In the genomic region with DNA sequence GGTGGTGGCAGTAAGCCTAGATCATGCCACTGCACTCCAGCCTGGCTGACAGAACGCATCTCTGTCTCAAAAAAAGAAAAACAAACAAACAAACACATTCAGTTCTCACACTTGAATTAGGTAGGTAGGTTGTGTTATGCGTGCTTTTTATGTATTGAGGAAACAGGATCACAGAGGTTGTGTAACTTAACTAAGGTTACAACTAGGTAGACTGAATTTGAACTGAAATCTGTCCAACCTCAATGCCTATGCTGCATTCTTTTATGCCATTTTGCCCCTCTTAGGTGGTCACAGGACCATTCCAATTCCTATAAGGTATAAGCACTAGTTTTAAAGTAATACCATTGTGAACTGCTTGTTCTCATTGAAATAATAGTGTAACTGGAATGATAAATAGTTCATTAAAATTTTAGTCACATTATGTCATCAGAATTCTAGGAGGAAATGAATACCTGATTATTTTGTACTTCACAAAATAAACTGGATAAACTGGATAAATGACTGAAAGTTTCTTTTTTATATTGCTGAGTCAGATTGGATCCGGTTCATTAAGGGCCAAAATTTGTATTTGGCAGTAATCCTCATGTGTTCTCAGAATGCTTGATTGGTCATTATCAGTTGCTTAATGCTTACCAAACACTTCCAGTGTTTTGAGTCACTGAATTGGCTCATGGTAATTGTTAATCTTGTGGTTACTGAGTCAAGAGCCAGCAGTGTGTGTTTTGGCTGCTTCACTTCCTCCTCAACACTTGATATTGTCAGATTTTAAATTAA, we compare ENCODE assay signal across 8 cellular contexts. TPM values are rescaled to one million over a fixed set of nuclear protein-coding genes. Genes with fewer than 3 reads are reported as not detected.
DNase-seq lines count a peak whose midpoint lies in the region; ATAC-seq and TF ChIP-seq lines count a peak whose summit lies in the region.

No MANE protein-coding gene starts in this region.

- H3K27ac ChIP-seq in GM23338 (ENCODE audit: low read depth) = peak overlapping the region; percentile 27
- peak overlapping the region; percentile 2 to 79 (median 63) for H3K27ac ChIP-seq in adrenal gland

- no peaks in the 10 kb centered on the region for H3K9me3 Mint-ChIP-seq in GM23338
- no peaks in the 10 kb centered on the region for H3K9me3 Mint-ChIP-seq in stimulated activated memory B cell treated with anti-CD40 and anti-IgM and Interleukin-4, amounts not matched to agents 10 μg/mL and 1 μg/mL and 100 μg/mL, for 72 hours

- H3K4me1 ChIP-seq in GM23338 (ENCODE audit: insufficient read depth) = peaks cover 4% of the 10 kb centered on the region; the same call in 1 of the 2 replicates
- peaks cover 31 to 53% of the 10 kb centered on the region in 2 donors for H3K4me1 ChIP-seq in adrenal gland (replicated peaks in 1 of 2)

- WGBS in adrenal gland, 4 donors = 50 to 61% (median 56%) methylated on average over 3 of the region's 3 CpGs

- H3K4me3 Mint-ChIP-seq in GM23338 = no peak overlapping the region
- H3K4me3 Mint-ChIP-seq in stimulated activated memory B cell treated with anti-CD40 and anti-IgM and Interleukin-4, amounts not matched to agents 10 μg/mL and 1 μg/mL and 100 μg/mL, for 72 hours = no peak overlapping the region

- H3K9me3 ChIP-seq in adrenal gland (replicated peaks in 1 of 3) = no peaks in the 10 kb centered on the region

- DNase-seq in EH (ENCODE audit: low read depth) = peak; percentile 93
- no peak for DNase-seq in GM23338 (ENCODE audit: low spot score)
- DNase-seq in NCI-H1105 treated with DMSO at 0.1 percent for 48 hours (lab: John Stamatoyannopoulos, UW) = peak; percentile 71
- peak in 5 of 7 donors; percentile 21 to 52 (median 48) for DNase-seq in adrenal gland
- DNase-seq in hepatic stellate cell (ENCODE audit: low spot score) = peak; percentile 28
- no peak for DNase-seq in activated effector memory CD4-positive, alpha-beta T cell treated with Interleukin-2 at 50 U/mL for 16 hours
- no peak for DNase-seq in occipital lobe (lab: John Stamatoyannopoulos, UW)

- no peak overlapping the region for H3K27ac Mint-ChIP-seq in GM23338
- H3K27ac Mint-ChIP-seq in stimulated activated memory B cell treated with anti-CD40 and anti-IgM and Interleukin-4, amounts not matched to agents 10 μg/mL and 1 μg/mL and 100 μg/mL, for 72 hours = no peak overlapping the region

- intact Hi-C loops in adrenal gland (cut with DNase I) = no loop called here

- H3K36me3 ChIP-seq in GM23338 (ENCODE audit: insufficient read depth) = no peaks in the 10 kb centered on the region
- no peaks in the 10 kb centered on the region for H3K36me3 ChIP-seq in adrenal gland (replicated peaks in 1 of 2)

- peaks cover under 1% of the 10 kb centered on the region; the same call in 1 of the 3 replicates for H3K4me1 Mint-ChIP-seq in GM23338
- peaks cover 37% of the 10 kb centered on the region for H3K4me1 Mint-ChIP-seq in stimulated activated memory B cell treated with anti-CD40 and anti-IgM and Interleukin-4, amounts not matched to agents 10 μg/mL and 1 μg/mL and 100 μg/mL, for 72 hours

- H4K20me1 ChIP-seq in GM23338 (replicated peaks; ENCODE audit: insufficient read depth) = peaks cover 43% of the 10 kb centered on the region

- H2AFZ ChIP-seq in GM23338 = no peak overlapping the region

- peaks cover 2% of the 10 kb centered on the region for H3K27me3 Mint-ChIP-seq in GM23338 (ENCODE audit: insufficient read depth, low read depth, poor library complexity)
- no peaks in the 10 kb centered on the region for H3K27me3 Mint-ChIP-seq in stimulated activated memory B cell treated with anti-CD40 and anti-IgM and Interleukin-4, amounts not matched to agents 10 μg/mL and 1 μg/mL and 100 μg/mL, for 72 hours

- peaks cover 100% of the 10 kb centered on the region for H3K79me2 ChIP-seq in GM23338 (replicated peaks; ENCODE audit: insufficient read depth)

- H3F3A ChIP-seq in GM23338 (replicated peaks; ENCODE audit: low read depth) = no peaks in the 10 kb centered on the region

- no peak for ATAC-seq in GM23338
- peak; percentile 74 for ATAC-seq in stimulated activated memory B cell treated with anti-CD40 and anti-IgM and Interleukin-4, amounts not matched to agents 10 μg/mL and 1 μg/mL and 100 μg/mL, for 72 hours

- TF ChIP-seq POLR2A in adrenal gland (IDR thresholded peaks at IDR 0.05) = no peak

- peaks cover 23% of the 10 kb centered on the region; the same call in 2 of the 3 replicates for H3K36me3 Mint-ChIP-seq in GM23338 (ENCODE audit: low read depth)
- peaks cover 7% of the 10 kb centered on the region for H3K36me3 Mint-ChIP-seq in stimulated activated memory B cell treated with anti-CD40 and anti-IgM and Interleukin-4, amounts not matched to agents 10 μg/mL and 1 μg/mL and 100 μg/mL, for 72 hours

- H3K4me3 ChIP-seq in GM23338 (no peak overlapping the region), adrenal gland (no peak overlapping the region)

- H3K27me3 ChIP-seq in GM23338 (ENCODE audit: insufficient read depth) (no peaks in the 10 kb centered on the region), adrenal gland (no peaks in the 10 kb centered on the region)

- TF ChIP-seq CTCF in GM23338 (conservative IDR thresholded peaks at IDR 0.05; ENCODE audit: low read depth in 2 of 2) = no peak
- TF ChIP-seq CTCF in adrenal gland (IDR thresholded peaks at IDR 0.05) = no peak

- H3K9me2 ChIP-seq in GM23338 (ENCODE audit: insufficient read depth) = no peaks in the 10 kb centered on the region

- H3K4me2 ChIP-seq in GM23338 = no peak overlapping the region

TF ChIP-seq in GM23338, 12 proteins besides CTCF, POLR2A, EP300 and RAD21 (continues in another document):
- TF ChIP-seq ZNF114 (CRISPR knock-in tag; IDR thresholded peaks at IDR 0.05) = no peak
- TF ChIP-seq POLR2AphosphoS5 (IDR thresholded peaks at IDR 0.05; ENCODE audit: low read depth) = no peak
- TF ChIP-seq, protein P1, sequence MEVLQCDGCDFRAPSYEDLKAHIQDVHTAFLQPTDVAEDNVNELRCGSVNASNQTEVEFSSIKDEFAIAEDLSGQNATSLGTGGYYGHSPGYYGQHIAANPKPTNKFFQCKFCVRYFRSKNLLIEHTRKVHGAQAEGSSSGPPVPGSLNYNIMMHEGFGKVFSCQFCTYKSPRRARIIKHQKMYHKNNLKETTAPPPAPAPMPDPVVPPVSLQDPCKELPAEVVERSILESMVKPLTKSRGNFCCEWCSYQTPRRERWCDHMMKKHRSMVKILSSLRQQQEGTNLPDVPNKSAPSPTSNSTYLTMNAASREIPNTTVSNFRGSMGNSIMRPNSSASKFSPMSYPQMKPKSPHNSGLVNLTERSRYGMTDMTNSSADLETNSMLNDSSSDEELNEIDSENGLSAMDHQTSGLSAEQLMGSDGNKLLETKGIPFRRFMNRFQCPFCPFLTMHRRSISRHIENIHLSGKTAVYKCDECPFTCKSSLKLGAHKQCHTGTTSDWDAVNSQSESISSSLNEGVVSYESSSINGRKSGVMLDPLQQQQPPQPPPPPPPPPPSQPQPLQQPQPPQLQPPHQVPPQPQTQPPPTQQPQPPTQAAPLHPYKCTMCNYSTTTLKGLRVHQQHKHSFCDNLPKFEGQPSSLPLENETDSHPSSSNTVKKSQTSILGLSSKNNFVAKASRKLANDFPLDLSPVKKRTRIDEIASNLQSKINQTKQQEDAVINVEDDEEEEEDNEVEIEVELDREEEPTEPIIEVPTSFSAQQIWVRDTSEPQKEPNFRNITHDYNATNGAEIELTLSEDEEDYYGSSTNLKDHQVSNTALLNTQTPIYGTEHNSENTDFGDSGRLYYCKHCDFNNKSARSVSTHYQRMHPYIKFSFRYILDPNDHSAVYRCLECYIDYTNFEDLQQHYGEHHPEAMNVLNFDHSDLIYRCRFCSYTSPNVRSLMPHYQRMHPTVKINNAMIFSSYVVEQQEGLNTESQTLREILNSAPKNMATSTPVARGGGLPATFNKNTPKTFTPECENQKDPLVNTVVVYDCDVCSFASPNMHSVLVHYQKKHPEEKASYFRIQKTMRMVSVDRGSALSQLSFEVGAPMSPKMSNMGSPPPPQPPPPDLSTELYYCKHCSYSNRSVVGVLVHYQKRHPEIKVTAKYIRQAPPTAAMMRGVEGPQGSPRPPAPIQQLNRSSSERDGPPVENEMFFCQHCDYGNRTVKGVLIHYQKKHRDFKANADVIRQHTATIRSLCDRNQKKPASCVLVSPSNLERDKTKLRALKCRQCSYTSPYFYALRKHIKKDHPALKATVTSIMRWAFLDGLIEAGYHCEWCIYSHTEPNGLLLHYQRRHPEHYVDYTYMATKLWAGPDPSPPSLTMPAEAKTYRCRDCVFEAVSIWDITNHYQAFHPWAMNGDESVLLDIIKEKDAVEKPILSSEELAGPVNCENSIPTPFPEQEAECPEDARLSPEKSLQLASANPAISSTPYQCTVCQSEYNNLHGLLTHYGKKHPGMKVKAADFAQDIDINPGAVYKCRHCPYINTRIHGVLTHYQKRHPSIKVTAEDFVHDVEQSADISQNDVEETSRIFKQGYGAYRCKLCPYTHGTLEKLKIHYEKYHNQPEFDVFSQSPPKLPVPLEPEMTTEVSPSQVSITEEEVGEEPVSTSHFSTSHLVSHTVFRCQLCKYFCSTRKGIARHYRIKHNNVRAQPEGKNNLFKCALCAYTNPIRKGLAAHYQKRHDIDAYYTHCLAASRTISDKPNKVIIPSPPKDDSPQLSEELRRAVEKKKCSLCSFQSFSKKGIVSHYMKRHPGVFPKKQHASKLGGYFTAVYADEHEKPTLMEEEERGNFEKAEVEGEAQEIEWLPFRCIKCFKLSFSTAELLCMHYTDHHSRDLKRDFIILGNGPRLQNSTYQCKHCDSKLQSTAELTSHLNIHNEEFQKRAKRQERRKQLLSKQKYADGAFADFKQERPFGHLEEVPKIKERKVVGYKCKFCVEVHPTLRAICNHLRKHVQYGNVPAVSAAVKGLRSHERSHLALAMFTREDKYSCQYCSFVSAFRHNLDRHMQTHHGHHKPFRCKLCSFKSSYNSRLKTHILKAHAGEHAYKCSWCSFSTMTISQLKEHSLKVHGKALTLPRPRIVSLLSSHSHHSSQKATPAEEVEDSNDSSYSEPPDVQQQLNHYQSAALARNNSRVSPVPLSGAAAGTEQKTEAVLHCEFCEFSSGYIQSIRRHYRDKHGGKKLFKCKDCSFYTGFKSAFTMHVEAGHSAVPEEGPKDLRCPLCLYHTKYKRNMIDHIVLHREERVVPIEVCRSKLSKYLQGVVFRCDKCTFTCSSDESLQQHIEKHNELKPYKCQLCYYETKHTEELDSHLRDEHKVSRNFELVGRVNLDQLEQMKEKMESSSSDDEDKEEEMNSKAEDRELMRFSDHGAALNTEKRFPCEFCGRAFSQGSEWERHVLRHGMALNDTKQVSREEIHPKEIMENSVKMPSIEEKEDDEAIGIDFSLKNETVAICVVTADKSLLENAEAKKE (CRISPR knock-in tag; IDR thresholded peaks at IDR 0.05) = no peak
- no peak for TF ChIP-seq CREB1 (CRISPR knock-in tag; IDR thresholded peaks at IDR 0.05; ENCODE audit: low read depth)

RNA-seq across cellular contexts. Expression of a gene that starts 7.1 kb away (rescaled TPM):
- 20.7 and 24.9 TPM in 2 replicates for total RNA-seq in GM23338 (2014; rRNA removed; shearing (Covaris generic))
- polyA plus RNA-seq in GM23338 (2016; fragmentation: Nextera tagmentation; extraction: Ambion mirVana) = 16.8 and 17.4 TPM in 2 replicates
- total RNA-seq in adrenal gland = 10 to 100 TPM; 63.6 to 91.7 (median 83.5) TPM
- polyA plus RNA-seq in adrenal gland = 100 to 1,000 TPM in 1 of 3 donors, 10 to 100 TPM in 2; 34.8 to 146 (median 37.7) TPM
- total RNA-seq in occipital lobe = 21.1 TPM

RNA-seq across cellular contexts. Expression of a gene that starts 59.5 kb away (rescaled TPM):
- total RNA-seq in GM23338 (2014; rRNA removed; shearing (Covaris generic)) = 20.7 and 27.5 TPM in 2 replicates
- polyA plus RNA-seq in GM23338 (2016; fragmentation: Nextera tagmentation; extraction: Ambion mirVana) (8.9 and 9.5 TPM in 2 replicates), adrenal gland (10 to 100 TPM; 15.1 to 88.3 (median 15.8) TPM)
- total RNA-seq in adrenal gland (10 to 100 TPM; 45.0 to 74.9 (median 65.2) TPM), occipital lobe (21.8 TPM)

Comparison
In these comparisons a context has a peak if more than half of its experiments do, and no peak if none do; other contexts are left out.
1. DNase-seq: peak in EH (single experiment), NCI-H1105 treated with DMSO at 0.1 percent for 48 hours (single experiment), adrenal gland (5 of 7) and hepatic stellate cell (single experiment); none in GM23338 (single experiment), activated effector memory CD4-positive, alpha-beta T cell treated with Interleukin-2 at 50 U/mL for 16 hours (single experiment) and occipital lobe (single experiment).